ENCODE assay signal across 11 cellular contexts in genomic region chr16:27319257-27319965, GRCh38. TPM values are rescaled to one million over a fixed set of nuclear protein-coding genes. Genes with fewer than 3 reads are reported as not detected.
A peak's percentile ranks its signal among the peaks of the same experiment; 100 is the strongest.
DNase-seq lines count a peak whose midpoint lies in the region; ATAC-seq, FAIRE-seq and TF ChIP-seq lines count a peak whose summit lies in the region.
"Had no signal": no experiment of that assay in that cellular context is flagged by ENCODE, and none has a peak within 500 bp of the region (broad histone marks: within the 10 kb centered on the region; RNA-seq: fewer than 3 reads in every experiment).

No MANE protein-coding gene starts in this region.

- H3K27me3 ChIP-seq in colonic mucosa, result no peaks in the 10 kb centered on the region
- H3K27me3 ChIP-seq: adrenal gland had no signal

- intact Hi-C loops in CD14-positive monocyte (cut with micrococcal nuclease), result loop anchor here (5.0 to 10.0 kb wide), 2 partner anchors 55 to 82 kb away; partner anchors contain the start of gene NSMCE1 (in 1 of the 2)
- intact Hi-C loops in colonic mucosa (cut with DNase I), result loop anchor here (10.0 kb wide), 1 partner anchor 55 kb away; the partner anchor contains the start of gene NSMCE1
- intact Hi-C loops in natural killer cell (cut with micrococcal nuclease), result loop anchor here (5.0 kb wide), 1 partner anchor 48 kb away; no protein-coding TSS in a partner anchor

- H3K9me3 Mint-ChIP-seq in CD14-positive monocyte, result peaks cover 0 to 2% (median 0%) of the 10 kb centered on the region in 7 donors
- H3K9me3 Mint-ChIP-seq in natural killer cell, result no peaks in the 10 kb centered on the region

- H3K27ac ChIP-seq in KOPT-K1 (ENCODE audit: low read depth, low read length, poor library complexity, severe bottlenecking), result peak overlapping the region; percentile 38
- peak overlapping the region; percentile 99 for H3K27ac ChIP-seq in colonic mucosa

- H3K9ac ChIP-seq in colonic mucosa (ENCODE audit: low read depth in 2 of 2, low read length in 2 of 2), result peak overlapping the region in 1 of 2 donors; percentile 36

- ATAC-seq in natural killer cell (no peak), HG02938 (IDR thresholded peaks at IDR 0.05; ENCODE audit: unreplicated experiment) (no peak)

- TF ChIP-seq POLR2A in GM12892 (IDR thresholded peaks at IDR 0.05; ENCODE audit: low read depth, low read length), result no peak

- TF ChIP-seq CTCF in CD14-positive monocyte (IDR thresholded peaks at IDR 0.05), result no peak
- no peak for TF ChIP-seq CTCF in colonic mucosa (IDR thresholded peaks at IDR 0.05)
- TF ChIP-seq CTCF in natural killer cell (IDR thresholded peaks at IDR 0.05), result no peak

- H3K4me3 ChIP-seq in colonic mucosa, result no peak overlapping the region
- H3K4me3 ChIP-seq: lung had no signal

- H3K36me3 Mint-ChIP-seq in CD14-positive monocyte (peaks cover 18 to 30% of the 10 kb centered on the region in 2 donors), natural killer cell (no peaks in the 10 kb centered on the region)

- H3K36me3 ChIP-seq in KOPT-K1 (ENCODE audit: insufficient read depth, low read length) (no peaks in the 10 kb centered on the region), colonic mucosa (no peaks in the 10 kb centered on the region)
- H3K36me3 ChIP-seq: adrenal gland had no signal

- peaks cover 95% of the 10 kb centered on the region for H3K4me1 Mint-ChIP-seq in CD14-positive monocyte
- H3K4me1 Mint-ChIP-seq in natural killer cell, result peaks cover 61 to 75% of the 10 kb centered on the region in 2 donors

- DNase-seq in CD14-positive monocyte (ENCODE audit: low spot score) (no peak), colonic mucosa (peak; percentile 38), natural killer cell (no peak), NCI-H187 treated with DMSO at 0.1 percent for 48 hours (lab: John Stamatoyannopoulos, UW) (no peak), NCI-H1436 treated with DMSO at 0.1 percent for 48 hours (lab: John Stamatoyannopoulos, UW) (no peak), GM12892 (ENCODE audit: insufficient read length) (no peak)
- DNase-seq: DMS79 treated with DMSO at 0.1 percent for 48 hours had no signal

- H3K27me3 Mint-ChIP-seq in CD14-positive monocyte (ENCODE audit: low read depth in 3 of 3), result no peaks in the 10 kb centered on the region
- no peaks in the 10 kb centered on the region for H3K27me3 Mint-ChIP-seq in natural killer cell (ENCODE audit: low read depth in 2 of 2)

- no peak for FAIRE-seq in GM12892 (lab: Jason Lieb, UNC)

- no peaks in the 10 kb centered on the region for H3K9me3 ChIP-seq in KOPT-K1 (ENCODE audit: insufficient read depth, low read length, poor library complexity, severe bottlenecking)
- no peaks in the 10 kb centered on the region for H3K9me3 ChIP-seq in colonic mucosa
- H3K9me3 ChIP-seq: adrenal gland had no signal

- H3K4me1 ChIP-seq in colonic mucosa, result peaks cover 24% of the 10 kb centered on the region

- H3K4me3 Mint-ChIP-seq in CD14-positive monocyte, result peak overlapping the region in 1 of 2 donors; percentile 82
- H3K4me3 Mint-ChIP-seq in natural killer cell, result peak overlapping the region; percentile 78

- peak overlapping the region; percentile 77 to 95 (median 92) for H3K27ac Mint-ChIP-seq in CD14-positive monocyte
- H3K27ac Mint-ChIP-seq in natural killer cell, result peak overlapping the region; percentile 89

RNA-seq across cellular contexts. Expression of gene IL4R, which starts 5.6 kb away (rescaled TPM):
- polyA plus RNA-seq in CD14-positive monocyte, result 10 to 100 TPM; 25.1 to 35.6 TPM
- total RNA-seq in colonic mucosa (10 to 100 TPM; 74.8 to 80.0 TPM), natural killer cell (10 to 100 TPM; 70.2 to 87.2 (median 86.0) TPM)
- 18.8 TPM for polyA plus RNA-seq in GM12892 (2012; ENCODE audit: missing spikeins)

RNA-seq across cellular contexts. Expression of gene NSMCE1, which starts 50.8 kb away (rescaled TPM):
- 10 to 100 TPM; 82.6 to 85.2 TPM for polyA plus RNA-seq in CD14-positive monocyte
- total RNA-seq in colonic mucosa (10 to 100 TPM; 37.6 to 58.2 TPM), natural killer cell (10 to 100 TPM; 29.4 to 42.7 (median 37.7) TPM)
- 51.9 TPM for polyA plus RNA-seq in GM12892 (2012; ENCODE audit: missing spikeins)
